Comparison of ENCODE assay signal across 1 cellular context in the genomic region with DNA sequence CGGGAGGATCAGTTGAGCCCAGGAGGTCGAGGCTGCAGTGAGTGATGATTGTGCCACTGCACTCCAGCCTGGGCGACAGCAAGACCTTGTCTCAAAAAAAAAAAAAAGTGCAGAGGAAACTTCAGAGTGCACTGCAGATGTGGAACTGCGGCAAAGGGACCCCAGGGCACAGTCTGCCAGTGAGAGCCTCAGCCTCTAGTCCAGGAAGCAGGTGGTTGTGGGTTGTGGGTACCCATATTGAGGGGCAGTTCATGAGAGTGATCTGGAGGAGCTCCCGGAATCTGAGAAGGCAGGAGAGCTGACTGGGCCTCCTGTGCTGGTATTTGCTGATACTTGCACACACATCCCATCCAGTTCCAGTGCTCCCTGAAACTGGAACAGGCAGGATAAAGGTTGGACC.
TF ChIP-seq lines count a peak whose summit lies in the region.

No MANE protein-coding gene starts in this region.

TF ChIP-seq in H1, 55 proteins besides CTCF, POLR2A, EP300 and RAD21:
- TF ChIP-seq BCL11A (IDR thresholded peaks at IDR 0.05; ENCODE audit: low read depth in 2 of 2, low read length in 2 of 2): no peak
